ENCODE assay signal across 13 cellular contexts in the genomic region with DNA sequence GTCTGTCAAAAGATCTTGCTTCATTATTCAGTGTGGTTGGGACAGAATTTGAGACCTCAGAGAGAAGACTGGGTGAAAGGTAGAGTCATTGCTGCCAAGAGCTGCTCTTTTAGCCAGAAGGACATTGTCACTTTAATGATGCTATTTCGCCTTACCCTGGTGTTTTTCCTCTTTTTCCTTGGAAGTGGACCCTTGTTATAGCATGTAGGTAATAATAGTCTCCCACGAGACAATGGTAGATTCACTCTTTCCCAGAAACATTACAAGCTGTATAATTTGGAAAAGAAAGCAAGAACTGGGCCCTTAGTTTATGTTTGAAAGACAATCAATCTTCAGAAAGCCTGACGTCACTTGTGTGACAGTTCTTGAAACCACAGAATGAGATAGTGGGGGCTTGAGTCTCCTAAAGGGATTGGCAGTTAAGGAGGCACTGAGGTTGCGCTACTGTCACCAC. TPM values are rescaled to one million over a fixed set of nuclear protein-coding genes. Genes with fewer than 3 reads are reported as not detected.
DNase-seq lines count a peak whose midpoint lies in the region; ATAC-seq and TF ChIP-seq lines count a peak whose summit lies in the region.
"Had no signal": no experiment of that assay in that cellular context is flagged by ENCODE, and none has a peak within 500 bp of the region (broad histone marks: within the 10 kb centered on the region; RNA-seq: fewer than 3 reads in every experiment).

No MANE protein-coding gene starts in this region.

- H3K4me1 ChIP-seq in breast epithelium (peaks cover 2 to 8% of the 10 kb centered on the region in 2 donors), mammary epithelial cell (ENCODE audit: insufficient read depth, low read length) (peaks cover 14% of the 10 kb centered on the region), heart right ventricle (peaks cover 0 to 53% (median 37%) of the 10 kb centered on the region in 9 donors), vagina (peaks cover 54% of the 10 kb centered on the region)

- in situ Hi-C loops in mammary epithelial cell (cut with MboI; ENCODE audit: low sequenced_read_pairs in 2 of 2), result no loop called here

- no peak overlapping the region for H3K4me2 ChIP-seq in mammary epithelial cell (ENCODE audit: insufficient read depth, low read depth, low read length)

- no peaks in the 10 kb centered on the region for H3K9me3 ChIP-seq in breast epithelium
- H3K9me3 ChIP-seq in mammary epithelial cell (replicated peaks; ENCODE audit: insufficient read depth, low read length), result no peaks in the 10 kb centered on the region
- H3K9me3 ChIP-seq in heart right ventricle, result no peaks in the 10 kb centered on the region
- no peaks in the 10 kb centered on the region for H3K9me3 ChIP-seq in vagina
- H3K9me3 ChIP-seq in MG63, result no peaks in the 10 kb centered on the region
- H3K9me3 ChIP-seq: left lung had no signal

- DNase-seq in breast epithelium (ENCODE audit: low spot score in 2 of 2), result no peak
- DNase-seq in mammary epithelial cell, result no peak
- no peak for DNase-seq in heart right ventricle
- DNase-seq in pons (ENCODE audit: low spot score), result peak; percentile 59
- no peak for DNase-seq in vagina (ENCODE audit: extremely low spot score in 2 of 2)
- DNase-seq in NCI-H2107 treated with DMSO at 0.1 percent for 48 hours (lab: John Stamatoyannopoulos, UW; ENCODE audit: unreplicated experiment), result no peak
- DNase-seq in MG63, result no peak
- DNase-seq: left lung, MM.1S, retina, RPMI8226, T1000 had no signal

- BruUV-seq in mammary epithelial cell (replicated peaks; lab: Mats Ljungman, UMichigan), result no TSS peak

- H3K9ac ChIP-seq in mammary epithelial cell (ENCODE audit: insufficient read depth, low read length), result no peak overlapping the region

- no peaks in the 10 kb centered on the region for H4K20me1 ChIP-seq in mammary epithelial cell (ENCODE audit: insufficient read depth, low read length)

- no peak overlapping the region for H2AFZ ChIP-seq in mammary epithelial cell (ENCODE audit: low read depth, low read length)

- ATAC-seq in heart right ventricle, result peak in 2 of 8 donors; percentile 1 to 2
- ATAC-seq in GM18873 (IDR thresholded peaks at IDR 0.05; ENCODE audit: low FRiP score, unreplicated experiment), result no peak
- ATAC-seq: left lung had no signal

- H3K36me3 ChIP-seq in breast epithelium (no peaks in the 10 kb centered on the region), mammary epithelial cell (ENCODE audit: insufficient read depth, low read length) (peaks cover 4% of the 10 kb centered on the region), heart right ventricle (peaks cover 0 to 3% (median 0%) of the 10 kb centered on the region in 9 donors), vagina (no peaks in the 10 kb centered on the region), MG63 (no peaks in the 10 kb centered on the region)
- H3K36me3 ChIP-seq: left lung had no signal

- intact Hi-C loops in breast epithelium (cut with DNase I; ENCODE audit: low total_unique reads), result no loop called here
- intact Hi-C loops in mammary epithelial cell (cut with micrococcal nuclease), result no loop called here
- intact Hi-C loops in heart right ventricle (cut with DNase I), result loop anchor here in 4 of 10 donors (5.0 to 10.0 kb wide), 2 partner anchors 56 to 58 kb away; no protein-coding TSS in a partner anchor
- intact Hi-C loops in vagina (cut with DNase I), result loop anchor here (5.0 kb wide), 1 partner anchor 56 kb away; no protein-coding TSS in a partner anchor

- 93% methylated on average over 4 of the region's 4 CpGs for WGBS in mammary epithelial cell (ENCODE audit: low coverage, missing lambda C conversion rate)
- WGBS in heart right ventricle, 2 donors, result 69 to 70% methylated on average over 4 of the region's 4 CpGs

- no peaks in the 10 kb centered on the region for H3K27me3 ChIP-seq in breast epithelium
- no peaks in the 10 kb centered on the region for H3K27me3 ChIP-seq in mammary epithelial cell (ENCODE audit: insufficient read depth, low read length)
- peaks cover 0 to 69% (median 0%) of the 10 kb centered on the region in 7 donors for H3K27me3 ChIP-seq in heart right ventricle
- H3K27me3 ChIP-seq in vagina, result no peaks in the 10 kb centered on the region
- H3K27me3 ChIP-seq in MG63, result peaks cover 26% of the 10 kb centered on the region

- no peak for TF ChIP-seq POLR2A in breast epithelium (IDR thresholded peaks at IDR 0.05)
- no peak for TF ChIP-seq POLR2A in vagina (IDR thresholded peaks at IDR 0.05)

- dilution Hi-C loops in mammary epithelial cell (cut with HindIII; ENCODE audit: low sequenced_read_pairs), result loop anchor here (25.0 kb wide), 1 partner anchor 399 kb away; a partner anchor contains a TSS

- H3K79me2 ChIP-seq in mammary epithelial cell (ENCODE audit: insufficient read depth, low read length), result no peaks in the 10 kb centered on the region

- CTCF ChIA-PET in mammary epithelial cell (lab: Charles Lee; ENCODE audit: low non-redundant PET), result no interaction called here

- TF ChIP-seq CTCF in breast epithelium (IDR thresholded peaks at IDR 0.05) (no peak), mammary epithelial cell (conservative IDR thresholded peaks at IDR 0.05 in 1 of 2, IDR thresholded peaks at IDR 0.05 in 1 of 2; ENCODE audit: extremely low read depth in 1 of 2, insufficient read depth in 1 of 2, low read depth in 1 of 2, low read length in 2 of 2) (no peak), heart right ventricle (IDR thresholded peaks at IDR 0.05) (no peak), vagina (IDR thresholded peaks at IDR 0.05) (no peak)

- H3K4me3 ChIP-seq in breast epithelium (no peak overlapping the region), mammary epithelial cell (replicated peaks in 1 of 3; ENCODE audit: insufficient read depth in 1 of 3, low read depth in 2 of 3, low read length in 3 of 3) (no peak overlapping the region), heart right ventricle (peak overlapping the region in 1 of 10 donors; percentile 39), vagina (no peak overlapping the region), MG63 (no peak overlapping the region)
- H3K4me3 ChIP-seq: left lung had no signal

- H3K27ac ChIP-seq in breast epithelium (peak overlapping the region; percentile 68 to 69), mammary epithelial cell (ENCODE audit: insufficient read depth, low read depth, low read length) (no peak overlapping the region), heart right ventricle (peak overlapping the region; percentile 2 to 96 (median 63)), vagina (peak overlapping the region; percentile 43)
- H3K27ac ChIP-seq: left lung had no signal

RNA-seq across cellular contexts. Expression of a gene that starts 3.8 kb away (rescaled TPM):
- total RNA-seq in breast epithelium, result 10 to 100 TPM in 1 of 3 donors, 1 to 10 TPM in 1, under 1 TPM in 1; 0.80 to 47.9 (median 7.9) TPM
- 1 to 10 TPM in 1 of 2 donors, under 1 TPM in 1; 0.67 to 4.8 TPM for total RNA-seq in mammary epithelial cell
- polyA plus RNA-seq in mammary epithelial cell, result 4.1 TPM
- 4.2 TPM for polyA minus RNA-seq in mammary epithelial cell
- total RNA-seq in heart right ventricle, result 1 to 10 TPM; 1.5 to 5.4 (median 2.8) TPM
- 1 to 10 TPM; 2.1 to 2.3 TPM for polyA plus RNA-seq in heart right ventricle
- 2.7 TPM for total RNA-seq in vagina
- total RNA-seq in MG63 (2014; rRNA removed; shearing (Covaris generic); ENCODE audit: low replicate concordance), result 0.69 TPM in 1 of 2 replicates, not detected in the other
